In the genomic region with DNA sequence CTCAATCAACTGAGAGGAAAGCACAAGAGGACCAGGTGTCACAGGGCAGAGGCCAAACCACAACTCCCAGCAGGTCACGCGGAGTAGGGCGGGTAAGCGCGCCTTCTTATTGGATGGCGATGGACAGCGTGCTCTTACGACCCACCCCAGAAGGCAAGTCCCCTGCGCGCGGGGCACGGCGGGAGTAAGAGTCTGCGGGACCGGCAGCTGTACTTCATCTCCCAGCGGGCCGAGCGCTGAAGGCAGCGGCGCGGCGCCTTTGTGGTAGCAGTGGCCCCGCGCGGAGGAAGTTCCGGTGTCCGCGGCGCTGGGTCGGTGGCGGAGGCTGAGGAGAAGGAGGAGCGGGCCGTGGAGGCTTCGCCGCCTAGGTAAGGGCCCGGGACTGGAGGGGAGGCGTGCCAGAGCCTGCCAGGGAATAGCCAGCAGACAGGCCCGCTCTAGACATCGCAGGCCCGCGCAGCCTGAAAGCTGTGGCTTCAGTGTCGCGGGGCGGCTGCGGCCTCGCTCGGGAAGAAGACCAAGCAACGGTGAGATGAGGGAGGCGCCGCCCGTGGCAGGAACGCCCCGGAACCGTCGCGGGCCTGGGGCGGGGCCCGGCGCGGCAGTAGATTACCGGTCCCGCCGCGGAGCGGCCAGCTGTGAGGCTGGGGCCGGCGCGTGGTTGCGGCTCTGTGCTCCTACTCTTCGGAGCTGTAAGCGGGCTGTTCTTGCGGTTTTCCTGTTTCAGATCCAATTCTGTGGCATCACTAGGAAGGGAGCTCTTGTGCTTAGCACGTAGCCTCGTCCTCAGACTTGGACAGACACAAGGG, we compare ENCODE assay signal across 1 cellular context.
TF ChIP-seq lines count a peak whose summit lies in the region.

A gene with protein sequence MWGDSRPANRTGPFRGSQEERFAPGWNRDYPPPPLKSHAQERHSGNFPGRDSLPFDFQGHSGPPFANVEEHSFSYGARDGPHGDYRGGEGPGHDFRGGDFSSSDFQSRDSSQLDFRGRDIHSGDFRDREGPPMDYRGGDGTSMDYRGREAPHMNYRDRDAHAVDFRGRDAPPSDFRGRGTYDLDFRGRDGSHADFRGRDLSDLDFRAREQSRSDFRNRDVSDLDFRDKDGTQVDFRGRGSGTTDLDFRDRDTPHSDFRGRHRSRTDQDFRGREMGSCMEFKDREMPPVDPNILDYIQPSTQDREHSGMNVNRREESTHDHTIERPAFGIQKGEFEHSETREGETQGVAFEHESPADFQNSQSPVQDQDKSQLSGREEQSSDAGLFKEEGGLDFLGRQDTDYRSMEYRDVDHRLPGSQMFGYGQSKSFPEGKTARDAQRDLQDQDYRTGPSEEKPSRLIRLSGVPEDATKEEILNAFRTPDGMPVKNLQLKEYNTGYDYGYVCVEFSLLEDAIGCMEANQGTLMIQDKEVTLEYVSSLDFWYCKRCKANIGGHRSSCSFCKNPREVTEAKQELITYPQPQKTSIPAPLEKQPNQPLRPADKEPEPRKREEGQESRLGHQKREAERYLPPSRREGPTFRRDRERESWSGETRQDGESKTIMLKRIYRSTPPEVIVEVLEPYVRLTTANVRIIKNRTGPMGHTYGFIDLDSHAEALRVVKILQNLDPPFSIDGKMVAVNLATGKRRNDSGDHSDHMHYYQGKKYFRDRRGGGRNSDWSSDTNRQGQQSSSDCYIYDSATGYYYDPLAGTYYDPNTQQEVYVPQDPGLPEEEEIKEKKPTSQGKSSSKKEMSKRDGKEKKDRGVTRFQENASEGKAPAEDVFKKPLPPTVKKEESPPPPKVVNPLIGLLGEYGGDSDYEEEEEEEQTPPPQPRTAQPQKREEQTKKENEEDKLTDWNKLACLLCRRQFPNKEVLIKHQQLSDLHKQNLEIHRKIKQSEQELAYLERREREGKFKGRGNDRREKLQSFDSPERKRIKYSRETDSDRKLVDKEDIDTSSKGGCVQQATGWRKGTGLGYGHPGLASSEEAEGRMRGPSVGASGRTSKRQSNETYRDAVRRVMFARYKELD (plus strand): TSS at position 293 of the 809 bp plus-strand sequence. CDS start 22,492 bp downstream, outside the sequence.

TF ChIP-seq in HepG2, 621 proteins besides CTCF, POLR2A, EP300 and RAD21 (continued from another document and continues in another):
- TF ChIP-seq, protein P1, sequence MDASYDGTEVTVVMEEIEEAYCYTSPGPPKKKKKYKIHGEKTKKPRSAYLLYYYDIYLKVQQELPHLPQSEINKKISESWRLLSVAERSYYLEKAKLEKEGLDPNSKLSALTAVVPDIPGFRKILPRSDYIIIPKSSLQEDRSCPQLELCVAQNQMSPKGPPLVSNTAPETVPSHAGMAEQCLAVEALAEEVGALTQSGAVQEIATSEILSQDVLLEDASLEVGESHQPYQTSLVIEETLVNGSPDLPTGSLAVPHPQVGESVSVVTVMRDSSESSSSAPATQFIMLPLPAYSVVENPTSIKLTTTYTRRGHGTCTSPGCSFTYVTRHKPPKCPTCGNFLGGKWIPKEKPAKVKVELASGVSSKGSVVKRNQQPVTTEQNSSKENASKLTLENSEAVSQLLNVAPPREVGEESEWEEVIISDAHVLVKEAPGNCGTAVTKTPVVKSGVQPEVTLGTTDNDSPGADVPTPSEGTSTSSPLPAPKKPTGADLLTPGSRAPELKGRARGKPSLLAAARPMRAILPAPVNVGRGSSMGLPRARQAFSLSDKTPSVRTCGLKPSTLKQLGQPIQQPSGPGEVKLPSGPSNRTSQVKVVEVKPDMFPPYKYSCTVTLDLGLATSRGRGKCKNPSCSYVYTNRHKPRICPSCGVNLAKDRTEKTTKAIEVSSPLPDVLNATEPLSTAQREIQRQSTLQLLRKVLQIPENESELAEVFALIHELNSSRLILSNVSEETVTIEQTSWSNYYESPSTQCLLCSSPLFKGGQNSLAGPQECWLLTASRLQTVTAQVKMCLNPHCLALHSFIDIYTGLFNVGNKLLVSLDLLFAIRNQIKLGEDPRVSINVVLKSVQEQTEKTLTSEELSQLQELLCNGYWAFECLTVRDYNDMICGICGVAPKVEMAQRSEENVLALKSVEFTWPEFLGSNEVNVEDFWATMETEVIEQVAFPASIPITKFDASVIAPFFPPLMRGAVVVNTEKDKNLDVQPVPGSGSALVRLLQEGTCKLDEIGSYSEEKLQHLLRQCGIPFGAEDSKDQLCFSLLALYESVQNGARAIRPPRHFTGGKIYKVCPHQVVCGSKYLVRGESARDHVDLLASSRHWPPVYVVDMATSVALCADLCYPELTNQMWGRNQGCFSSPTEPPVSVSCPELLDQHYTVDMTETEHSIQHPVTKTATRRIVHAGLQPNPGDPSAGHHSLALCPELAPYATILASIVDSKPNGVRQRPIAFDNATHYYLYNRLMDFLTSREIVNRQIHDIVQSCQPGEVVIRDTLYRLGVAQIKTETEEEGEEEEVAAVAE (CRISPR knock-in tag; IDR thresholded peaks at IDR 0.05; ENCODE audit: borderline replicate concordance), result peak; percentile 96; the same call in 1 of the 2 replicates
- TF ChIP-seq, protein P2, sequence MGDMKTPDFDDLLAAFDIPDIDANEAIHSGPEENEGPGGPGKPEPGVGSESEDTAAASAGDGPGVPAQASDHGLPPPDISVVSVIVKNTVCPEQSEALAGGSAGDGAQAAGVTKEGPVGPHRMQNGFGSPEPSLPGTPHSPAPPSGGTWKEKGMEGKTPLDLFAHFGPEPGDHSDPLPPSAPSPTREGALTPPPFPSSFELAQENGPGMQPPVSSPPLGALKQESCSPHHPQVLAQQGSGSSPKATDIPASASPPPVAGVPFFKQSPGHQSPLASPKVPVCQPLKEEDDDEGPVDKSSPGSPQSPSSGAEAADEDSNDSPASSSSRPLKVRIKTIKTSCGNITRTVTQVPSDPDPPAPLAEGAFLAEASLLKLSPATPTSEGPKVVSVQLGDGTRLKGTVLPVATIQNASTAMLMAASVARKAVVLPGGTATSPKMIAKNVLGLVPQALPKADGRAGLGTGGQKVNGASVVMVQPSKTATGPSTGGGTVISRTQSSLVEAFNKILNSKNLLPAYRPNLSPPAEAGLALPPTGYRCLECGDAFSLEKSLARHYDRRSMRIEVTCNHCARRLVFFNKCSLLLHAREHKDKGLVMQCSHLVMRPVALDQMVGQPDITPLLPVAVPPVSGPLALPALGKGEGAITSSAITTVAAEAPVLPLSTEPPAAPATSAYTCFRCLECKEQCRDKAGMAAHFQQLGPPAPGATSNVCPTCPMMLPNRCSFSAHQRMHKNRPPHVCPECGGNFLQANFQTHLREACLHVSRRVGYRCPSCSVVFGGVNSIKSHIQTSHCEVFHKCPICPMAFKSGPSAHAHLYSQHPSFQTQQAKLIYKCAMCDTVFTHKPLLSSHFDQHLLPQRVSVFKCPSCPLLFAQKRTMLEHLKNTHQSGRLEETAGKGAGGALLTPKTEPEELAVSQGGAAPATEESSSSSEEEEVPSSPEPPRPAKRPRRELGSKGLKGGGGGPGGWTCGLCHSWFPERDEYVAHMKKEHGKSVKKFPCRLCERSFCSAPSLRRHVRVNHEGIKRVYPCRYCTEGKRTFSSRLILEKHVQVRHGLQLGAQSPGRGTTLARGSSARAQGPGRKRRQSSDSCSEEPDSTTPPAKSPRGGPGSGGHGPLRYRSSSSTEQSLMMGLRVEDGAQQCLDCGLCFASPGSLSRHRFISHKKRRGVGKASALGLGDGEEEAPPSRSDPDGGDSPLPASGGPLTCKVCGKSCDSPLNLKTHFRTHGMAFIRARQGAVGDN (CRISPR knock-in tag; IDR thresholded peaks at IDR 0.05), result peak; percentile 93
- peak; percentile 60 for TF ChIP-seq HOXD1 (CRISPR knock-in tag; IDR thresholded peaks at IDR 0.05)
- 0 out of 2 replicates have a peak, but pooled peaks have one; percentile 33 for TF ChIP-seq PITX1 (CRISPR knock-in tag; IDR thresholded peaks at IDR 0.05)
- no peak for TF ChIP-seq PHF5A (CRISPR knock-in tag; IDR thresholded peaks at IDR 0.05; ENCODE audit: low read depth, unreplicated experiment)
- peak; percentile 85 for TF ChIP-seq ZBTB38 (CRISPR knock-in tag; IDR thresholded peaks at IDR 0.05)
- TF ChIP-seq PTBP1 (IDR thresholded peaks at IDR 0.05; ENCODE audit: low read depth, low read length, poor library complexity, severe bottlenecking), result peak; percentile 60
- TF ChIP-seq, protein P3, sequence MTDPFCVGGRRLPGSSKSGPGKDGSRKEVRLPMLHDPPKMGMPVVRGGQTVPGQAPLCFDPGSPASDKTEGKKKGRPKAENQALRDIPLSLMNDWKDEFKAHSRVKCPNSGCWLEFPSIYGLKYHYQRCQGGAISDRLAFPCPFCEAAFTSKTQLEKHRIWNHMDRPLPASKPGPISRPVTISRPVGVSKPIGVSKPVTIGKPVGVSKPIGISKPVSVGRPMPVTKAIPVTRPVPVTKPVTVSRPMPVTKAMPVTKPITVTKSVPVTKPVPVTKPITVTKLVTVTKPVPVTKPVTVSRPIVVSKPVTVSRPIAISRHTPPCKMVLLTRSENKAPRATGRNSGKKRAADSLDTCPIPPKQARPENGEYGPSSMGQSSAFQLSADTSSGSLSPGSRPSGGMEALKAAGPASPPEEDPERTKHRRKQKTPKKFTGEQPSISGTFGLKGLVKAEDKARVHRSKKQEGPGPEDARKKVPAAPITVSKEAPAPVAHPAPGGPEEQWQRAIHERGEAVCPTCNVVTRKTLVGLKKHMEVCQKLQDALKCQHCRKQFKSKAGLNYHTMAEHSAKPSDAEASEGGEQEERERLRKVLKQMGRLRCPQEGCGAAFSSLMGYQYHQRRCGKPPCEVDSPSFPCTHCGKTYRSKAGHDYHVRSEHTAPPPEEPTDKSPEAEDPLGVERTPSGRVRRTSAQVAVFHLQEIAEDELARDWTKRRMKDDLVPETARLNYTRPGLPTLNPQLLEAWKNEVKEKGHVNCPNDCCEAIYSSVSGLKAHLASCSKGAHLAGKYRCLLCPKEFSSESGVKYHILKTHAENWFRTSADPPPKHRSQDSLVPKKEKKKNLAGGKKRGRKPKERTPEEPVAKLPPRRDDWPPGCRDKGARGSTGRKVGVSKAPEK (CRISPR knock-in tag; IDR thresholded peaks at IDR 0.05; ENCODE audit: borderline replicate concordance), result no peak
- TF ChIP-seq, protein P4, sequence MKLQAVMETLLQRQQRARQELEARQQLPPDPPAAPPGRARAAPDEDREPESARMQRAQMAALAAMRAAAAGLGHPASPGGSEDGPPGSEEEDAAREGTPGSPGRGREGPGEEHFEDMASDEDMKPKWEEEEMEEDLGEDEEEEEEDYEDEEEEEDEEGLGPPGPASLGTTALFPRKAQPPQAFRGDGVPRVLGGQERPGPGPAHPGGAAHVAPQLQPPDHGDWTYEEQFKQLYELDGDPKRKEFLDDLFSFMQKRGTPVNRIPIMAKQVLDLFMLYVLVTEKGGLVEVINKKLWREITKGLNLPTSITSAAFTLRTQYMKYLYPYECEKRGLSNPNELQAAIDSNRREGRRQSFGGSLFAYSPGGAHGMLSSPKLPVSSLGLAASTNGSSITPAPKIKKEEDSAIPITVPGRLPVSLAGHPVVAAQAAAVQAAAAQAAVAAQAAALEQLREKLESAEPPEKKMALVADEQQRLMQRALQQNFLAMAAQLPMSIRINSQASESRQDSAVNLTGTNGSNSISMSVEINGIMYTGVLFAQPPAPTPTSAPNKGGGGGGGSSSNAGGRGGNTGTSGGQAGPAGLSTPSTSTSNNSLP (IDR thresholded peaks at IDR 0.05; ENCODE audit: low read depth, low read length), result no peak
- TF ChIP-seq ZSCAN12 (CRISPR knock-in tag; IDR thresholded peaks at IDR 0.05), result peak; percentile 87
- peak; percentile 40; the same call in 1 of the 2 replicates for TF ChIP-seq TSC22D2 (CRISPR knock-in tag; IDR thresholded peaks at IDR 0.05; ENCODE audit: borderline replicate concordance)
- TF ChIP-seq KLF13 (CRISPR knock-in tag; IDR thresholded peaks at IDR 0.05), result no peak
- peak; percentile 87 for TF ChIP-seq TBP (CRISPR knock-in tag; IDR thresholded peaks at IDR 0.05)
- peak; percentile 71; the same call in 1 of the 2 replicates for TF ChIP-seq KLF12 (CRISPR knock-in tag; IDR thresholded peaks at IDR 0.05; ENCODE audit: borderline replicate concordance)
- TF ChIP-seq MED13 (CRISPR knock-in tag; IDR thresholded peaks at IDR 0.05), result peak; percentile 76; the same call in 1 of the 2 replicates
- TF ChIP-seq RFX1 (IDR thresholded peaks at IDR 0.05), result no peak
- TF ChIP-seq, protein P5, sequence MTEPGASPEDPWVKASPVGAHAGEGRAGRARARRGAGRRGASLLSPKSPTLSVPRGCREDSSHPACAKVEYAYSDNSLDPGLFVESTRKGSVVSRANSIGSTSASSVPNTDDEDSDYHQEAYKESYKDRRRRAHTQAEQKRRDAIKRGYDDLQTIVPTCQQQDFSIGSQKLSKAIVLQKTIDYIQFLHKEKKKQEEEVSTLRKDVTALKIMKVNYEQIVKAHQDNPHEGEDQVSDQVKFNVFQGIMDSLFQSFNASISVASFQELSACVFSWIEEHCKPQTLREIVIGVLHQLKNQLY (CRISPR knock-in tag; IDR thresholded peaks at IDR 0.05), result 0 out of 2 replicates have a peak, but pooled peaks have one; percentile 26
- TF ChIP-seq, protein P6, sequence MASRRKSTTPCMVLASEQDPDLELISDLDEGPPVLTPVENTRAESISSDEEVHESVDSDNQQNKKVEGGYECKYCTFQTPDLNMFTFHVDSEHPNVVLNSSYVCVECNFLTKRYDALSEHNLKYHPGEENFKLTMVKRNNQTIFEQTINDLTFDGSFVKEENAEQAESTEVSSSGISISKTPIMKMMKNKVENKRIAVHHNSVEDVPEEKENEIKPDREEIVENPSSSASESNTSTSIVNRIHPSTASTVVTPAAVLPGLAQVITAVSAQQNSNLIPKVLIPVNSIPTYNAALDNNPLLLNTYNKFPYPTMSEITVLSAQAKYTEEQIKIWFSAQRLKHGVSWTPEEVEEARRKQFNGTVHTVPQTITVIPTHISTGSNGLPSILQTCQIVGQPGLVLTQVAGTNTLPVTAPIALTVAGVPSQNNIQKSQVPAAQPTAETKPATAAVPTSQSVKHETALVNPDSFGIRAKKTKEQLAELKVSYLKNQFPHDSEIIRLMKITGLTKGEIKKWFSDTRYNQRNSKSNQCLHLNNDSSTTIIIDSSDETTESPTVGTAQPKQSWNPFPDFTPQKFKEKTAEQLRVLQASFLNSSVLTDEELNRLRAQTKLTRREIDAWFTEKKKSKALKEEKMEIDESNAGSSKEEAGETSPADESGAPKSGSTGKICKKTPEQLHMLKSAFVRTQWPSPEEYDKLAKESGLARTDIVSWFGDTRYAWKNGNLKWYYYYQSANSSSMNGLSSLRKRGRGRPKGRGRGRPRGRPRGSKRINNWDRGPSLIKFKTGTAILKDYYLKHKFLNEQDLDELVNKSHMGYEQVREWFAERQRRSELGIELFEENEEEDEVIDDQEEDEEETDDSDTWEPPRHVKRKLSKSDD (CRISPR knock-in tag; IDR thresholded peaks at IDR 0.05; ENCODE audit: low read depth), result 0 out of 2 replicates have a peak, but pooled peaks have one; percentile 52
- TF ChIP-seq SNAI1 (CRISPR knock-in tag; IDR thresholded peaks at IDR 0.05; ENCODE audit: borderline replicate concordance), result peak; percentile 94
- TF ChIP-seq ETV6 (CRISPR knock-in tag; conservative IDR thresholded peaks at IDR 0.05), result peak; percentile 89
- peak; percentile 92 for TF ChIP-seq ELF1 (CRISPR knock-in tag; IDR thresholded peaks at IDR 0.05)
- TF ChIP-seq BHLHE40 (IDR thresholded peaks at IDR 0.05; ENCODE audit: low read length), result peak; percentile 52; the same call in 1 of the 2 replicates
